In genomic region chrX:29824176-29824906, GRCh38 we compare ENCODE assay signal across 24 cellular contexts.
A peak's percentile ranks its signal among the peaks of the same experiment; 100 is the strongest.
DNase-seq lines count a peak whose midpoint lies in the region; ATAC-seq, FAIRE-seq and TF ChIP-seq lines count a peak whose summit lies in the region.
"Had no signal": no experiment of that assay in that cellular context is flagged by ENCODE, and none has a peak within 500 bp of the region (broad histone marks: within the 10 kb centered on the region; RNA-seq: fewer than 3 reads in every experiment).

No MANE protein-coding gene starts in this region.

- H3K36me3 Mint-ChIP-seq in astrocyte (ENCODE audit: low read depth, unreplicated experiment), result no peaks in the 10 kb centered on the region
- H3K36me3 Mint-ChIP-seq in nephron (ENCODE audit: low read depth), result no peaks in the 10 kb centered on the region
- H3K36me3 Mint-ChIP-seq: CD8-positive, alpha-beta T cell; IgD-negative memory B cell had no signal

- TF ChIP-seq CTCF in A549 (IDR thresholded peaks at IDR 0.05) (no peak), astrocyte (IDR thresholded peaks at IDR 0.05; ENCODE audit: insufficient read depth, low read depth, low read length) (no peak), nephron (IDR thresholded peaks at IDR 0.05; ENCODE audit: unreplicated experiment in 3 of 3) (no peak)

- H3K9me3 ChIP-seq in A549 (no peaks in the 10 kb centered on the region), astrocyte (ENCODE audit: insufficient read depth, low read depth, low read length) (no peaks in the 10 kb centered on the region)
- H3K9me3 ChIP-seq: MG63 had no signal

- no peak for TF ChIP-seq RAD21 in A549 (conservative IDR thresholded peaks at IDR 0.05 in 1 of 2, IDR thresholded peaks at IDR 0.05 in 1 of 2)

- no peak overlapping the region for H2AFZ ChIP-seq in astrocyte (ENCODE audit: low read depth, low read length)

- no peaks in the 10 kb centered on the region for H3K79me2 ChIP-seq in astrocyte (ENCODE audit: insufficient read depth, low read length)

- H3K27me3 Mint-ChIP-seq in astrocyte (ENCODE audit: low read depth, unreplicated experiment) (no peaks in the 10 kb centered on the region), nephron (ENCODE audit: low read depth) (no peaks in the 10 kb centered on the region)
- H3K27me3 Mint-ChIP-seq: IgD-negative memory B cell had no signal

- no peak for ATAC-seq in A549
- ATAC-seq in GM21723 (IDR thresholded peaks at IDR 0.05; ENCODE audit: unreplicated experiment), result peak; percentile 58
- no peak for ATAC-seq in GM18858 (IDR thresholded peaks at IDR 0.05; ENCODE audit: unreplicated experiment)
- no peak for ATAC-seq in HG02938 (IDR thresholded peaks at IDR 0.05; ENCODE audit: unreplicated experiment)
- ATAC-seq in HG03342 (IDR thresholded peaks at IDR 0.05; ENCODE audit: unreplicated experiment), result no peak
- ATAC-seq: CD8-positive, alpha-beta T cell had no signal

- no peaks in the 10 kb centered on the region for H3K27me3 ChIP-seq in astrocyte (ENCODE audit: insufficient read depth, low read length)
- H3K27me3 ChIP-seq: MG63 had no signal

- no peak for DNase-seq in A549 (ENCODE audit: low read depth in 1 of 2, low spot score in 1 of 2)
- DNase-seq in astrocyte (ENCODE audit: low read depth), result no peak
- DNase-seq: Calu3; CD8-positive, alpha-beta T cell; DMS53; EL; H7; HFFc6; Kasumi-1; MG63; NCI-H1105 treated with DMSO at 0.1 percent for 48 hours; NCI-H1694 treated with DMSO at 0.1 percent for 48 hours; NCI-H2227 treated with DMSO at 0.1 percent for 48 hours; NCI-H82; SHP77 had no signal

- H3K4me3 ChIP-seq in A549, result no peak overlapping the region
- H3K4me3 ChIP-seq in astrocyte (ENCODE audit: insufficient read depth, low read depth, low read length), result no peak overlapping the region
- H3K4me3 ChIP-seq: MG63, SK-N-MC had no signal

- CTCF ChIA-PET in A549 (lab: Yijun Ruan, JAX), result no interaction called here

- FAIRE-seq in A549 (lab: Jason Lieb, UNC) (peak; percentile 65), astrocyte (lab: Jason Lieb, UNC) (peak; percentile 86)
- FAIRE-seq: HTR-8/SVneo had no signal

- H3K4me2 ChIP-seq in A549 (no peak overlapping the region), astrocyte (ENCODE audit: low read length) (no peak overlapping the region)

- no peaks in the 10 kb centered on the region for H3K36me3 ChIP-seq in astrocyte (ENCODE audit: insufficient read depth, low read length)
- H3K36me3 ChIP-seq: MG63 had no signal

- POLR2A ChIA-PET in A549 (lab: Yijun Ruan, JAX), result no interaction called here

- no peaks in the 10 kb centered on the region for H3K4me1 Mint-ChIP-seq in astrocyte (ENCODE audit: low read depth, unreplicated experiment)
- H3K4me1 Mint-ChIP-seq in nephron, result peaks cover 23% of the 10 kb centered on the region
- H3K4me1 Mint-ChIP-seq: IgD-negative memory B cell had no signal

- no peak overlapping the region for H3K27ac ChIP-seq in A549
- no peak overlapping the region for H3K27ac ChIP-seq in astrocyte (ENCODE audit: low read depth, low read length)
- H3K27ac ChIP-seq: HL-60, SK-N-MC had no signal

- H3K4me1 ChIP-seq in A549, result no peaks in the 10 kb centered on the region
- no peaks in the 10 kb centered on the region for H3K4me1 ChIP-seq in astrocyte (ENCODE audit: insufficient read depth, low read length)

- H3K27ac Mint-ChIP-seq in astrocyte (ENCODE audit: unreplicated experiment) (no peak overlapping the region), nephron (peak overlapping the region; percentile 6 to 63 (median 23))
- H3K27ac Mint-ChIP-seq: CD8-positive, alpha-beta T cell; HFFc6 had no signal

- H3K9ac ChIP-seq in astrocyte (ENCODE audit: low read length), result no peak overlapping the region

- no peak for TF ChIP-seq POLR2A in A549 (IDR thresholded peaks at IDR 0.05; ENCODE audit: low read length)

- H4K20me1 ChIP-seq in astrocyte (ENCODE audit: insufficient read depth, low read length), result no peaks in the 10 kb centered on the region

- TF ChIP-seq EP300 in A549 (IDR thresholded peaks at IDR 0.05), result no peak

- H3K4me3 Mint-ChIP-seq in astrocyte (ENCODE audit: unreplicated experiment), result no peak overlapping the region
- no peak overlapping the region for H3K4me3 Mint-ChIP-seq in nephron
- H3K4me3 Mint-ChIP-seq: CD8-positive, alpha-beta T cell; HFFc6; IgD-negative memory B cell had no signal

- H3K9me3 Mint-ChIP-seq in astrocyte (ENCODE audit: unreplicated experiment) (no peaks in the 10 kb centered on the region), nephron (no peaks in the 10 kb centered on the region)
- H3K9me3 Mint-ChIP-seq: CD8-positive, alpha-beta T cell; HFFc6; IgD-negative memory B cell had no signal

- 71% methylated on average over 6 of the region's 6 CpGs for WGBS in A549 (ENCODE audit: missing lambda C conversion rate)

TF ChIP-seq in A549, 52 proteins besides CTCF, POLR2A, EP300 and RAD21:
- no peak for TF ChIP-seq ZSCAN20 (CRISPR knock-in tag; IDR thresholded peaks at IDR 0.05)
- TF ChIP-seq EHMT2 (IDR thresholded peaks at IDR 0.05; ENCODE audit: low read depth), result no peak
- no peak for TF ChIP-seq HMGXB4 (CRISPR knock-in tag; IDR thresholded peaks at IDR 0.05; ENCODE audit: borderline replicate concordance)
- TF ChIP-seq HES2 (IDR thresholded peaks at IDR 0.05), result no peak
- no peak for TF ChIP-seq SMC3 (IDR thresholded peaks at IDR 0.05)
- TF ChIP-seq HDAC2 (IDR thresholded peaks at IDR 0.05), result no peak
- TF ChIP-seq HEYL (CRISPR knock-in tag; IDR thresholded peaks at IDR 0.05), result no peak
- TF ChIP-seq RNF2 (IDR thresholded peaks at IDR 0.05; ENCODE audit: borderline replicate concordance, low read depth), result no peak
- TF ChIP-seq RCOR1 (IDR thresholded peaks at IDR 0.05; ENCODE audit: low read depth, low read length), result no peak
- TF ChIP-seq JUN (IDR thresholded peaks at IDR 0.05), result no peak
- no peak for TF ChIP-seq FOXS1 (CRISPR knock-in tag; IDR thresholded peaks at IDR 0.05)
- no peak for TF ChIP-seq ZFP36 (IDR thresholded peaks at IDR 0.05; ENCODE audit: borderline replicate concordance, partially characterized antibody)
